11 cellular contexts compared by ENCODE assay signal in the genomic region with DNA sequence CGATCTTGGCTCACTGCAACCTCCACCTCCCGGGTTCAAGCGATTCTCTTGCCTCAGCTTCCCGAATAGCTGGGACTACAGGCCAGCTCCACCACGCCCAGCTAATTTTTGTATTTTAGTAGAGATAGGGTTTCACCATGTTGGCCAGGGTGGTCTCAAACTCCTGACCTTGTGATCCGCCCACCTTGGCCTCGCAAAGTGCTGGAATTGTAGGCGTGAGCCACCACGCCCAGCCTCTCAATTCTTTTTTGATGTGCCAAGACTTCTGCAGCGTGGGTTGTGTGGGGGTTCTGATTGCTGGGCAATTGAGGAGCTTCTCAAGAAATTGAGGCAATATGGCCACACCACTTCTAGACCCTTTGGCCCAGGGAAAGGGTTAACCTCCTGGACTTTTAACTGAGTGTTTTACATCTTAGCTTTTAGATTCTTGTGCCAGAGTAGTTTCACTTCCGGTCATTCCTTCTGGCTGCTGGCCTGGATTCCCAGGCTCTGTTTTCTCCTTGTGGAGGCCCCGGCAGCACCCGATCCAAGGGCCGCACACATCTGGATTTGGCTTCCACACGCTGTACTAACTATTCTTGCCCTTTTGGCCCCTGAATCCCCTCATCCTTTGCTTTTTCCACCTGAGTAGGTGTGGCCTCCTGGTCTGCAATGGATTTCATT. TPM values are rescaled to one million over a fixed set of nuclear protein-coding genes. Genes with fewer than 3 reads are reported as not detected.
A peak's percentile ranks its signal among the peaks of the same experiment; 100 is the strongest.
DNase-seq lines count a peak whose midpoint lies in the region; ATAC-seq and TF ChIP-seq lines count a peak whose summit lies in the region.
"Had no signal": no experiment of that assay in that cellular context is flagged by ENCODE, and none has a peak within 500 bp of the region (broad histone marks: within the 10 kb centered on the region; RNA-seq: fewer than 3 reads in every experiment).

No MANE protein-coding gene starts in this region.

- H3K9me3 ChIP-seq in MG63 (no peaks in the 10 kb centered on the region), esophagus squamous epithelium (no peaks in the 10 kb centered on the region), mucosa of rectum (ENCODE audit: control insufficient read depth in 2 of 2, low read length in 2 of 2) (no peaks in the 10 kb centered on the region), tibial artery (no peaks in the 10 kb centered on the region)

- no peak for TF ChIP-seq POLR2A in esophagus squamous epithelium (IDR thresholded peaks at IDR 0.05)

- peak; percentile 72 for DNase-seq in MG63
- DNase-seq in esophagus squamous epithelium (lab: John Stamatoyannopoulos, UW), result no peak
- DNase-seq in tibial artery, result peak; percentile 52 to 78
- no peak for DNase-seq in NCI-H2171 (lab: John Stamatoyannopoulos, UW)
- no peak for DNase-seq in NCI-H2171 treated with DMSO at 0.1 percent for 48 hours (lab: John Stamatoyannopoulos, UW)
- DNase-seq: activated gamma-delta T cell, NCI-H1930, retina had no signal

- H3K27me3 ChIP-seq in MG63 (no peaks in the 10 kb centered on the region), esophagus squamous epithelium (no peaks in the 10 kb centered on the region), mucosa of rectum (ENCODE audit: control insufficient read depth in 2 of 2, insufficient read depth in 2 of 2, low read length in 2 of 2) (no peaks in the 10 kb centered on the region), tibial artery (no peaks in the 10 kb centered on the region)

- no peaks in the 10 kb centered on the region for H3K36me3 Mint-ChIP-seq in activated T-helper 17 cell treated with anti-CD3 and anti-CD28 coated beads, Interleukin-2, amount 50 U/mL, for 72 hours (ENCODE audit: low read depth)

- intact Hi-C loops in esophagus squamous epithelium (cut with DNase I), result no loop called here
- intact Hi-C loops in tibial artery (cut with DNase I; ENCODE audit: low total_unique reads), result no loop called here

- H3K4me1 Mint-ChIP-seq in activated T-helper 17 cell treated with anti-CD3 and anti-CD28 coated beads, Interleukin-2, amount 50 U/mL, for 72 hours, result peaks cover 13% of the 10 kb centered on the region

- H3K4me1 ChIP-seq in esophagus squamous epithelium (peaks cover 16 to 44% (median 27%) of the 10 kb centered on the region in 3 donors), mucosa of rectum (ENCODE audit: control insufficient read depth in 2 of 2, insufficient read depth in 2 of 2, low read length in 2 of 2) (peaks cover 12% of the 10 kb centered on the region in 2 donors), tibial artery (peaks cover 0 to 32% (median 19%) of the 10 kb centered on the region in 4 donors)

- H3K4me3 ChIP-seq in MG63, result no peak overlapping the region
- H3K4me3 ChIP-seq in esophagus squamous epithelium, result peak overlapping the region in 1 of 4 donors; percentile 39
- peak overlapping the region in 1 of 2 donors; percentile 31 for H3K4me3 ChIP-seq in mucosa of rectum (ENCODE audit: low read length in 2 of 2)
- H3K4me3 ChIP-seq in tibial artery, result peak overlapping the region; percentile 17 to 23

- H3K36me3 ChIP-seq in MG63 (peaks cover 41% of the 10 kb centered on the region), esophagus squamous epithelium (no peaks in the 10 kb centered on the region), mucosa of rectum (ENCODE audit: control insufficient read depth in 2 of 2, insufficient read depth in 2 of 2, low read length in 2 of 2) (peaks cover 0 to 6% of the 10 kb centered on the region in 2 donors), tibial artery (no peaks in the 10 kb centered on the region)

- no peak for ATAC-seq in GM18858 (IDR thresholded peaks at IDR 0.05; ENCODE audit: unreplicated experiment)
- no peak for ATAC-seq in activated T-helper 17 cell treated with anti-CD3 and anti-CD28 coated beads, Interleukin-2, amount 50 U/mL, for 72 hours (replicated peaks)

- H3K4me3 Mint-ChIP-seq in activated T-helper 17 cell treated with anti-CD3 and anti-CD28 coated beads, Interleukin-2, amount 50 U/mL, for 72 hours, result no peak overlapping the region

- no peaks in the 10 kb centered on the region for H3K27me3 Mint-ChIP-seq in activated T-helper 17 cell treated with anti-CD3 and anti-CD28 coated beads, Interleukin-2, amount 50 U/mL, for 72 hours

- WGBS in esophagus squamous epithelium, 2 donors, result 56 to 72% methylated on average over 13 to 15 of the region's 15 CpGs

- no peak overlapping the region for H3K27ac Mint-ChIP-seq in activated T-helper 17 cell treated with anti-CD3 and anti-CD28 coated beads, Interleukin-2, amount 50 U/mL, for 72 hours

- H3K9ac ChIP-seq in mucosa of rectum (ENCODE audit: low read depth in 1 of 2, low read length in 2 of 2), result peak overlapping the region in 1 of 2 donors; percentile 42

- H3K27ac ChIP-seq in esophagus squamous epithelium, result peak overlapping the region in 3 of 4 donors; percentile 56 to 67 (median 60)
- H3K27ac ChIP-seq in mucosa of rectum (ENCODE audit: low read depth in 2 of 2, low read length in 2 of 2), result peak overlapping the region; percentile 17 to 56
- H3K27ac ChIP-seq in tibial artery, result peak overlapping the region; percentile 78 to 81

- TF ChIP-seq CTCF in esophagus squamous epithelium (IDR thresholded peaks at IDR 0.05) (no peak), tibial artery (IDR thresholded peaks at IDR 0.05) (no peak)

- H3K9me3 Mint-ChIP-seq in activated T-helper 17 cell treated with anti-CD3 and anti-CD28 coated beads, Interleukin-2, amount 50 U/mL, for 72 hours, result no peaks in the 10 kb centered on the region

RNA-seq across cellular contexts. Expression of gene SMARCA4, which starts 14.7 kb away (rescaled TPM):
- total RNA-seq in MG63 (2014; rRNA removed; shearing (Covaris generic); ENCODE audit: low replicate concordance), result 133 and 134 TPM in 2 replicates
- 100 to 1,000 TPM in 2 of 4 donors, 10 to 100 TPM in 2; 62.8 to 142 (median 93.4) TPM for total RNA-seq in esophagus squamous epithelium
- 100 to 1,000 TPM in 1 of 2 donors, 10 to 100 TPM in 1; 71.5 to 119 TPM for total RNA-seq in activated T-helper 17 cell treated with anti-CD3 and anti-CD28 coated beads, Interleukin-2, amount 50 U/mL, for 72 hours

RNA-seq across cellular contexts. Expression of gene TIMM29, which starts 46.9 kb away (rescaled TPM):
- 29.3 and 39.2 TPM in 2 replicates for total RNA-seq in MG63 (2014; rRNA removed; shearing (Covaris generic); ENCODE audit: low replicate concordance)
- total RNA-seq in esophagus squamous epithelium, result 10 to 100 TPM; 23.6 to 35.6 (median 27.3) TPM
- 10 to 100 TPM; 20.7 to 21.4 TPM for total RNA-seq in activated T-helper 17 cell treated with anti-CD3 and anti-CD28 coated beads, Interleukin-2, amount 50 U/mL, for 72 hours

RNA-seq across cellular contexts. Expression of gene YIPF2, which starts 47.1 kb away (rescaled TPM):
- total RNA-seq in MG63 (2014; rRNA removed; shearing (Covaris generic); ENCODE audit: low replicate concordance), result 74.6 and 82.8 TPM in 2 replicates
- total RNA-seq in esophagus squamous epithelium, result 10 to 100 TPM; 39.6 to 63.2 (median 44.0) TPM
- 10 to 100 TPM; 28.4 to 29.6 TPM for total RNA-seq in activated T-helper 17 cell treated with anti-CD3 and anti-CD28 coated beads, Interleukin-2, amount 50 U/mL, for 72 hours

Comparison
In these comparisons a context has a peak if more than half of its experiments do, and no peak if none do; other contexts are left out.
1. DNase-seq: peak in MG63 (single experiment) and tibial artery (2 of 2); none in esophagus squamous epithelium (single experiment), NCI-H2171 (single experiment) and NCI-H2171 treated with DMSO at 0.1 percent for 48 hours (single experiment).
2. Peak in every context shown above with its lines, with median percentiles within 50 percentile points of each other: H3K27ac ChIP-seq.